ENCODE assay signal across 28 cellular contexts in genomic region chr5:107858788-107859187, GRCh38.
"Had no signal": no experiment of that assay in that cellular context is flagged by ENCODE, and none has a peak within 500 bp of the region (broad histone marks: within the 10 kb centered on the region; RNA-seq: fewer than 3 reads in every experiment).

No MANE protein-coding gene starts in this region.

- H3K79me2 ChIP-seq: parathyroid adenoma had no signal

- H3K27me3 Mint-ChIP-seq: progenitor cell of endocrine pancreas; stimulated activated naive B cell treated with anti-CD40 and anti-IgM and Interleukin-4, amounts not matched to agents 10 μg/mL and 1 μg/mL and 100 μg/mL, for 72 hours; stimulated activated naive CD8-positive, alpha-beta T cell treated with anti-CD3 and anti-CD28 coated beads, Interleukin-15, Interleukin-2, amounts not matched to agents 100 ng/mL and 50 ng/mL, for 24 hours had no signal

- H3K36me3 Mint-ChIP-seq: natural killer cell; stimulated activated effector memory CD8-positive, alpha-beta T cell treated with anti-CD3 and anti-CD28 coated beads, Interleukin-12 subunit alpha, Interleukin-12 subunit beta, amount 100 ng/mL, for 72 hours had no signal

- H3K9ac ChIP-seq: parathyroid adenoma had no signal

- H3K9me3 Mint-ChIP-seq: natural killer cell; stimulated activated effector memory CD8-positive, alpha-beta T cell treated with anti-CD3 and anti-CD28 coated beads, Interleukin-12 subunit alpha, Interleukin-12 subunit beta, amount 100 ng/mL, for 72 hours; stimulated activated naive B cell treated with anti-CD40 and anti-IgM and Interleukin-4, amounts not matched to agents 10 μg/mL and 1 μg/mL and 100 μg/mL, for 72 hours; stimulated activated naive CD8-positive, alpha-beta T cell treated with anti-CD3 and anti-CD28 coated beads, Interleukin-15, Interleukin-2, amounts not matched to agents 100 ng/mL and 50 ng/mL, for 24 hours had no signal

- H3K4me3 Mint-ChIP-seq: natural killer cell; nephron; neural crest cell; stimulated activated effector memory CD8-positive, alpha-beta T cell treated with anti-CD3 and anti-CD28 coated beads, Interleukin-12 subunit alpha, Interleukin-12 subunit beta, amount 100 ng/mL, for 72 hours; stimulated activated naive B cell treated with anti-CD40 and anti-IgM and Interleukin-4, amounts not matched to agents 10 μg/mL and 1 μg/mL and 100 μg/mL, for 72 hours; stimulated activated naive CD8-positive, alpha-beta T cell treated with anti-CD3 and anti-CD28 coated beads, Interleukin-15, Interleukin-2, amounts not matched to agents 100 ng/mL and 50 ng/mL, for 24 hours had no signal

- H3K4me1 ChIP-seq: parathyroid adenoma, psoas muscle, right lobe of liver, stomach, thyroid gland, tibial nerve, upper lobe of left lung, vagina had no signal

- FAIRE-seq: small intestine had no signal

- ATAC-seq: natural killer cell; psoas muscle; right cardiac atrium; right lobe of liver; stimulated activated effector memory CD8-positive, alpha-beta T cell treated with anti-CD3 and anti-CD28 coated beads, Interleukin-12 subunit alpha, Interleukin-12 subunit beta, amount 100 ng/mL, for 72 hours; stimulated activated naive B cell treated with anti-CD40 and anti-IgM and Interleukin-4, amounts not matched to agents 10 μg/mL and 1 μg/mL and 100 μg/mL, for 72 hours had no signal

- H3K36me3 ChIP-seq: neutrophil, right lobe of liver, sigmoid colon, thoracic aorta, upper lobe of left lung had no signal

- H3K27ac ChIP-seq: neutrophil, parathyroid adenoma, psoas muscle, right lobe of liver, sigmoid colon, stomach, thoracic aorta, thyroid gland, tibial nerve, upper lobe of left lung, vagina had no signal

- H3K27ac Mint-ChIP-seq: natural killer cell; nephron; progenitor cell of endocrine pancreas; stimulated activated effector memory CD8-positive, alpha-beta T cell treated with anti-CD3 and anti-CD28 coated beads, Interleukin-12 subunit alpha, Interleukin-12 subunit beta, amount 100 ng/mL, for 72 hours; stimulated activated naive B cell treated with anti-CD40 and anti-IgM and Interleukin-4, amounts not matched to agents 10 μg/mL and 1 μg/mL and 100 μg/mL, for 72 hours; stimulated activated naive CD8-positive, alpha-beta T cell treated with anti-CD3 and anti-CD28 coated beads, Interleukin-15, Interleukin-2, amounts not matched to agents 100 ng/mL and 50 ng/mL, for 24 hours had no signal

- H3K4me1 Mint-ChIP-seq: natural killer cell; stimulated activated effector memory CD8-positive, alpha-beta T cell treated with anti-CD3 and anti-CD28 coated beads, Interleukin-12 subunit alpha, Interleukin-12 subunit beta, amount 100 ng/mL, for 72 hours; stimulated activated naive B cell treated with anti-CD40 and anti-IgM and Interleukin-4, amounts not matched to agents 10 μg/mL and 1 μg/mL and 100 μg/mL, for 72 hours had no signal

- H3K27me3 ChIP-seq: neutrophil, right lobe of liver, sigmoid colon, stomach, thyroid gland, tibial nerve, upper lobe of left lung, vagina had no signal

- DNase-seq: natural killer cell; nucleus accumbens; posterior cingulate gyrus; psoas muscle; right cardiac atrium; right lobe of liver; sigmoid colon; small intestine; stimulated activated CD4-positive, alpha-beta T cell treated with anti-CD3 and anti-CD28 coated beads, Interleukin-15, amount 100 ng/mL, for 24 hours; stimulated activated CD4-positive, alpha-beta T cell treated with anti-CD3 and anti-CD28 coated beads, Interleukin-2, amount 100 ng/mL, for 24 hours; stimulated activated CD4-positive, alpha-beta T cell treated with anti-CD3 and anti-CD28 coated beads, Interleukin-2, amount 100 ng/mL, for 48 hours; stimulated activated CD4-positive, alpha-beta T cell treated with anti-CD3 and anti-CD28 coated beads, Interleukin-4, amount 100 ng/mL, for 24 hours; stimulated activated naive B cell treated with anti-CD40 and anti-IgM and Interleukin-4, amounts not matched to agents 10 μg/mL and 1 μg/mL and 100 μg/mL, for 72 hours; stimulated activated naive CD4-positive, alpha-beta T cell treated with Interleukin-2 at 50 U/mL for 16 hours; stomach; thyroid gland; trophoblast cell; upper lobe of left lung had no signal

- H3K4me3 ChIP-seq: psoas muscle, right lobe of liver, sigmoid colon, stomach, thoracic aorta, thyroid gland, tibial nerve, upper lobe of left lung, vagina had no signal

- H3K9me3 ChIP-seq: neutrophil, psoas muscle, right lobe of liver, sigmoid colon, stomach, thoracic aorta, thyroid gland, tibial nerve, upper lobe of left lung, vagina had no signal

- H2AFZ ChIP-seq: parathyroid adenoma had no signal
